Comparison of ENCODE assay signal across 1 cellular context in genomic region chr13:27425918-27426630, GRCh38.
TF ChIP-seq lines count a peak whose summit lies in the region.

No MANE protein-coding gene starts in this region.

TF ChIP-seq in K562, 482 proteins besides CTCF, POLR2A, EP300 and RAD21 (continued from another document and continues in another):
- TF ChIP-seq, protein P1, sequence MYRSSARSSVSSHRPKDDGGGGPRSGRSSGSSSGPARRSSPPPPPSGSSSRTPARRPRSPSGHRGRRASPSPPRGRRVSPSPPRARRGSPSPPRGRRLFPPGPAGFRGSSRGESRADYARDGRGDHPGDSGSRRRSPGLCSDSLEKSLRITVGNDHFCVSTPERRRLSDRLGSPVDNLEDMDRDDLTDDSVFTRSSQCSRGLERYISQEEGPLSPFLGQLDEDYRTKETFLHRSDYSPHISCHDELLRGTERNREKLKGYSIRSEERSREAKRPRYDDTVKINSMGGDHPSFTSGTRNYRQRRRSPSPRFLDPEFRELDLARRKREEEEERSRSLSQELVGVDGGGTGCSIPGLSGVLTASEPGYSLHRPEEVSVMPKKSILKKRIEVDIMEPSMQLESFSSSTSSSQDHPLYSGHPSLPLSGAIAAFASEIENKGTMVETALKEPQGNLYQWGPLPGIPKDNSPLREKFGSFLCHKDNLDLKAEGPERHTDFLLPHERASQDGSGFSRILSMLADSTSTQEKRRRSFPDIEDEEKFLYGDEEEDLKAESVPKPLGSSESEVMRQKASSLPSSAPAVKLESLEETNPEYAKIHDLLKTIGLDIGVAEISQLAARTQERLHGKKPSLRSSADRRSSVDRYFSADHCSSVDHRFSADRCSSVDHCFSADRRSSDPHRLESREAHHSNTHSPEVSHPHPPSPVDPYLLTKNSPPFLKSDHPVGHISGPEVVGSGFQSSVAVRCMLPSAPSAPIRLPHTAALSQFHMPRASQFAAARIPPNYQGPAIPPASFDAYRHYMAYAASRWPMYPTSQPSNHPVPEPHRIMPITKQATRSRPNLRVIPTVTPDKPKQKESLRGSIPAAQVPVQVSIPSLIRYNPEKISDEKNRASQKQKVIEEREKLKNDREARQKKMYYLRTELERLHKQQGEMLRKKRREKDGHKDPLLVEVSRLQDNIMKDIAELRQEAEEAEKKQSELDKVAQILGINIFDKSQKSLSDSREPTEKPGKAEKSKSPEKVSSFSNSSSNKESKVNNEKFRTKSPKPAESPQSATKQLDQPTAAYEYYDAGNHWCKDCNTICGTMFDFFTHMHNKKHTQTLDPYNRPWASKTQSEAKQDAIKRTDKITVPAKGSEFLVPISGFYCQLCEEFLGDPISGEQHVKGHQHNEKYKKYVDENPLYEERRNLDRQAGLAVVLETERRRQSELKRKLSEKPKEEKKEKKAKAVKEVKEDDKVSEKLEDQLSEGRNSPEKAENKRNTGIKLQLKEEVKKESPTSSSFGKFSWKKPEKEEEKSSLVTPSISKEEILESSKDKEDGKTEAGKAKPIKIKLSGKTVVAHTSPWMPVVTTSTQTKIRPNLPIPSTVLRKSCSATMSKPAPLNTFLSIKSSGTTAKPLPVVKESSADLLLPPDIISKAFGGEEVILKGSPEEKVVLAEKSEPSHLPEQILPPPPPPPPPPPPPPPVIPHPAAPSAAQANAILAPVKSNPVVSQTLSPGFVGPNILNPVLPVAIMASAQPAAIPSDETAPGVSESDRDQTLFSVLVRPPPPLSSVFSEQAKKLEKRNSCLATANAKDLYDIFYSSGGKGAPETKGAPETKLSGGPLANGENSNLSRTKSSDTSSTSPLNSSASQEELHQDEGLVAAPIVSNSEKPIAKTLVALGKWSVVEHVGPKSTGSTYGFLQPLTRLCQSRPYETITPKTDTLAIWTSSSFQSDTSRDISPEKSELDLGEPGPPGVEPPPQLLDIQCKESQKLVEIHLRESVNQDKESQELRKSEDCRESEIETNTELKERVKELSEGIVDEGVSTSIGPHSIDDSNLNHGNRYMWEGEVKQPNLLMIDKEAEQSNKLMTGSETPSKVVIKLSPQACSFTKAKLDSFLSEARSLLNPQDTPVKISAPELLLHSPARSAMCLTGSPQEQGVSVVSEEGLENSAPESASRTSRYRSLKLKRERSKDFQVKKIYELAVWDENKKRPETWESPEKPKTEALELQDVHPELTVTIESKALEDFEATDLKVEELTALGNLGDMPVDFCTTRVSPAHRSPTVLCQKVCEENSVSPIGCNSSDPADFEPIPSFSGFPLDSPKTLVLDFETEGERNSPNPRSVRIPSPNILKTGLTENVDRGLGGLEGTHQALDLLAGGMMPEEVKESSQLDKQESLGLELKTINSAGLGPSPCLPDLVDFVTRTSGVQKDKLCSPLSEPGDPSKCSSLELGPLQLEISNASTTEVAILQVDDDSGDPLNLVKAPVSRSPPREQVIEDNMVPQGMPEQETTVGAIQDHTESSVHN (IDR thresholded peaks at IDR 0.05; ENCODE audit: borderline replicate concordance in 1 of 2, low read depth in 1 of 2), result no peak; a peak in 1 of 4 replicates
- peak; percentile 60; the same call in 1 of the 2 replicates for TF ChIP-seq JUNB (CRISPR knock-in tag; conservative IDR thresholded peaks at IDR 0.05)
- no peak for TF ChIP-seq NR2F6 (CRISPR knock-in tag; IDR thresholded peaks at IDR 0.05)
- TF ChIP-seq SRSF3 (IDR thresholded peaks at IDR 0.05; ENCODE audit: insufficient read depth, low read length), result no peak
- peak; percentile 60 for TF ChIP-seq MYC (IDR thresholded peaks at IDR 0.05; ENCODE audit: low read depth, low read length)
- TF ChIP-seq MYC (CRISPR knock-in tag; IDR thresholded peaks at IDR 0.05; ENCODE audit: borderline replicate concordance, low read depth), result no peak
- no peak for TF ChIP-seq BRF2 (IDR thresholded peaks at IDR 0.05; ENCODE audit: borderline replicate concordance, insufficient read depth, insufficient read length)
- no peak for TF ChIP-seq RBM39 (optimal IDR thresholded peaks at IDR 0.05; ENCODE audit: low read depth, low read length)
- peak; percentile 41; the same call in 1 of the 2 replicates for TF ChIP-seq MGA (IDR thresholded peaks at IDR 0.05)
- no peak for TF ChIP-seq HNRNPUL1 (IDR thresholded peaks at IDR 0.05; ENCODE audit: low read length)
- TF ChIP-seq GATAD2A (IDR thresholded peaks at IDR 0.05), result no peak
- TF ChIP-seq NFYB (IDR thresholded peaks at IDR 0.05; ENCODE audit: extremely low read depth, insufficient read length), result no peak
- no peak for TF ChIP-seq MCM7 (IDR thresholded peaks at IDR 0.05)
- TF ChIP-seq ZNF79 (CRISPR knock-in tag; IDR thresholded peaks at IDR 0.05; ENCODE audit: low read depth), result no peak
- peak; percentile 39; the same call in 1 of the 2 replicates for TF ChIP-seq LEF1 (IDR thresholded peaks at IDR 0.05)
- TF ChIP-seq CCAR2 (IDR thresholded peaks at IDR 0.05; ENCODE audit: low read depth, low read length), result no peak
- TF ChIP-seq MIER1 (IDR thresholded peaks at IDR 0.05; ENCODE audit: low read depth), result no peak
- TF ChIP-seq, protein P2, sequence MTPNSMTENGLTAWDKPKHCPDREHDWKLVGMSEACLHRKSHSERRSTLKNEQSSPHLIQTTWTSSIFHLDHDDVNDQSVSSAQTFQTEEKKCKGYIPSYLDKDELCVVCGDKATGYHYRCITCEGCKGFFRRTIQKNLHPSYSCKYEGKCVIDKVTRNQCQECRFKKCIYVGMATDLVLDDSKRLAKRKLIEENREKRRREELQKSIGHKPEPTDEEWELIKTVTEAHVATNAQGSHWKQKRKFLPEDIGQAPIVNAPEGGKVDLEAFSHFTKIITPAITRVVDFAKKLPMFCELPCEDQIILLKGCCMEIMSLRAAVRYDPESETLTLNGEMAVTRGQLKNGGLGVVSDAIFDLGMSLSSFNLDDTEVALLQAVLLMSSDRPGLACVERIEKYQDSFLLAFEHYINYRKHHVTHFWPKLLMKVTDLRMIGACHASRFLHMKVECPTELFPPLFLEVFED (CRISPR knock-in tag; conservative IDR thresholded peaks at IDR 0.05), result 0 out of 2 replicates have a peak, but pooled peaks have one; percentile 8
- no peak for TF ChIP-seq KAT2B (IDR thresholded peaks at IDR 0.05; ENCODE audit: low read depth, low read length)
- no peak for TF ChIP-seq ZNF384 (IDR thresholded peaks at IDR 0.05; ENCODE audit: low read depth, low read length)
- no peak for TF ChIP-seq BCL6 (CRISPR knock-in tag; IDR thresholded peaks at IDR 0.05)
- 0 out of 2 replicates have a peak, but pooled peaks have one; percentile 43 for TF ChIP-seq ZBED1 (IDR thresholded peaks at IDR 0.05)
- TF ChIP-seq, protein P3, sequence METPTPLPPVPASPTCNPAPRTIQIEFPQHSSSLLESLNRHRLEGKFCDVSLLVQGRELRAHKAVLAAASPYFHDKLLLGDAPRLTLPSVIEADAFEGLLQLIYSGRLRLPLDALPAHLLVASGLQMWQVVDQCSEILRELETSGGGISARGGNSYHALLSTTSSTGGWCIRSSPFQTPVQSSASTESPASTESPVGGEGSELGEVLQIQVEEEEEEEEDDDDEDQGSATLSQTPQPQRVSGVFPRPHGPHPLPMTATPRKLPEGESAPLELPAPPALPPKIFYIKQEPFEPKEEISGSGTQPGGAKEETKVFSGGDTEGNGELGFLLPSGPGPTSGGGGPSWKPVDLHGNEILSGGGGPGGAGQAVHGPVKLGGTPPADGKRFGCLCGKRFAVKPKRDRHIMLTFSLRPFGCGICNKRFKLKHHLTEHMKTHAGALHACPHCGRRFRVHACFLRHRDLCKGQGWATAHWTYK (CRISPR knock-in tag; IDR thresholded peaks at IDR 0.05), result no peak
- TF ChIP-seq, protein P4, sequence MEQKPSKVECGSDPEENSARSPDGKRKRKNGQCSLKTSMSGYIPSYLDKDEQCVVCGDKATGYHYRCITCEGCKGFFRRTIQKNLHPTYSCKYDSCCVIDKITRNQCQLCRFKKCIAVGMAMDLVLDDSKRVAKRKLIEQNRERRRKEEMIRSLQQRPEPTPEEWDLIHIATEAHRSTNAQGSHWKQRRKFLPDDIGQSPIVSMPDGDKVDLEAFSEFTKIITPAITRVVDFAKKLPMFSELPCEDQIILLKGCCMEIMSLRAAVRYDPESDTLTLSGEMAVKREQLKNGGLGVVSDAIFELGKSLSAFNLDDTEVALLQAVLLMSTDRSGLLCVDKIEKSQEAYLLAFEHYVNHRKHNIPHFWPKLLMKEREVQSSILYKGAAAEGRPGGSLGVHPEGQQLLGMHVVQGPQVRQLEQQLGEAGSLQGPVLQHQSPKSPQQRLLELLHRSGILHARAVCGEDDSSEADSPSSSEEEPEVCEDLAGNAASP (IDR thresholded peaks at IDR 0.05), result no peak
- 0 out of 2 replicates have a peak, but pooled peaks have one; percentile 41 for TF ChIP-seq NFRKB (IDR thresholded peaks at IDR 0.05; ENCODE audit: low read depth)
- no peak for TF ChIP-seq DIDO1 (tag; IDR thresholded peaks at IDR 0.05; ENCODE audit: low read depth)
- TF ChIP-seq ZNF282 (CRISPR knock-in tag; IDR thresholded peaks at IDR 0.05), result no peak
- TF ChIP-seq TBP (optimal IDR thresholded peaks at IDR 0.05; ENCODE audit: low read depth, low read length), result no peak
- no peak for TF ChIP-seq ZFX (CRISPR knock-in tag; IDR thresholded peaks at IDR 0.05)
- no peak for TF ChIP-seq NCOA1 (IDR thresholded peaks at IDR 0.05; ENCODE audit: low read depth)
- no peak for TF ChIP-seq CEBPG (CRISPR knock-in tag; IDR thresholded peaks at IDR 0.05)
- TF ChIP-seq CEBPG (tag; conservative IDR thresholded peaks at IDR 0.05 in 1 of 2, IDR thresholded peaks at IDR 0.05 in 1 of 2), result no peak
- TF ChIP-seq POLR2B (IDR thresholded peaks at IDR 0.05; ENCODE audit: low read depth, partially characterized antibody), result no peak
- no peak for TF ChIP-seq ZNF780A (CRISPR knock-in tag; IDR thresholded peaks at IDR 0.05)
- TF ChIP-seq CBFA2T2 (conservative IDR thresholded peaks at IDR 0.05), result no peak
- peak; percentile 73 for TF ChIP-seq EP400 (IDR thresholded peaks at IDR 0.05)
